17 cellular contexts compared by ENCODE assay signal in the genomic region with DNA sequence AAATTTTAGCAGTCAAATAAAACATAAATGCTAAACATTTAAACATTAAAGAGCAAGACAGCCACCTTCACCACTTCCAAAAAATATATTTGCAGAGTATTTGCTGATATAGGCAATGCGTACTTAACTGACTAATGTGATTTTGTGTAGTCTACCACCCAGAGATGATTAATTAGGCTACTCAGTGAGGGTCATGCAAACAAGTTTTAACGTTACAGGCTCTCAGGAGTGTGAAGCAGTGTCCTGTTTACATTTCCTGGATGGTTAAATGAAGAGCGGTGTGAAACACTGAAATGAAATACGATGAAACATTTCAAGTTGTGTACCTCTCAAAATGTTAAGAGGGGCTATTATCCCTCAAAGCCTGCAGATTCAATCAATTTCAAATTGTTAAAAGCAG.
DNase-seq lines count a peak whose midpoint lies in the region; ATAC-seq and TF ChIP-seq lines count a peak whose summit lies in the region.
"Had no signal": no experiment of that assay in that cellular context is flagged by ENCODE, and none has a peak within 500 bp of the region (broad histone marks: within the 10 kb centered on the region; RNA-seq: fewer than 3 reads in every experiment).

No MANE protein-coding gene starts in this region.

- H3K27ac Mint-ChIP-seq in WTC11 (peak overlapping the region; percentile 23; the same call in 1 of the 2 replicates), nephron (peak overlapping the region; percentile 98 to 99 (median 98))
- H3K27ac Mint-ChIP-seq: activated naive CD4-positive, alpha-beta T cell treated with anti-CD3 and anti-CD28 coated beads, Interleukin-2, amount 50 U/mL, for 72 hours; dendritic cell treated with granulocyte-macrophage colony-stimulating factor and Interleukin-4, amounts not matched to agents 40 ng/mL and 50 ng/mL, for 4 days; immature natural killer cell; stimulated activated naive B cell treated with anti-CD40 and anti-IgM and Interleukin-4, amounts not matched to agents 10 μg/mL and 1 μg/mL and 100 μg/mL, for 72 hours had no signal

- no peak overlapping the region for H3K4me3 Mint-ChIP-seq in WTC11
- no peak overlapping the region for H3K4me3 Mint-ChIP-seq in nephron
- H3K4me3 Mint-ChIP-seq: dendritic cell treated with granulocyte-macrophage colony-stimulating factor and Interleukin-4, amounts not matched to agents 40 ng/mL and 50 ng/mL, for 4 days; immature natural killer cell; stimulated activated naive B cell treated with anti-CD40 and anti-IgM and Interleukin-4, amounts not matched to agents 10 μg/mL and 1 μg/mL and 100 μg/mL, for 72 hours had no signal

- DNase-seq in NCI-H1105 treated with DMSO at 0.1 percent for 48 hours (lab: John Stamatoyannopoulos, UW) = peak; percentile 79
- peak; percentile 24 for DNase-seq in NCI-H2196 treated with DMSO at 0.1 percent for 48 hours (lab: John Stamatoyannopoulos, UW; ENCODE audit: unreplicated experiment)
- DNase-seq in WTC11 (ENCODE audit: low spot score) = no peak
- DNase-seq in Right ventricle myocardium superior = no peak
- DNase-seq: activated CD4-positive, alpha-beta T cell treated with anti-CD3 and anti-CD28 coated beads, Interleukin-2, amount 50 U/mL, for 1 hour; head of caudate nucleus; immature natural killer cell; stimulated activated naive B cell treated with anti-CD40 and anti-IgM and Interleukin-4, amounts not matched to agents 10 μg/mL and 1 μg/mL and 100 μg/mL, for 72 hours; SW 1271; tibial artery had no signal

- H3K27me3 Mint-ChIP-seq in WTC11 (ENCODE audit: low read depth) (no peaks in the 10 kb centered on the region), nephron (ENCODE audit: low read depth) (no peaks in the 10 kb centered on the region)
- H3K27me3 Mint-ChIP-seq: stimulated activated naive B cell treated with anti-CD40 and anti-IgM and Interleukin-4, amounts not matched to agents 10 μg/mL and 1 μg/mL and 100 μg/mL, for 72 hours had no signal

- POLR2A ChIA-PET in WTC11 (lab: Charles Lee) = no interaction called here

- peaks cover 38% of the 10 kb centered on the region for H3K4me1 Mint-ChIP-seq in WTC11
- peaks cover 65% of the 10 kb centered on the region for H3K4me1 Mint-ChIP-seq in nephron
- H3K4me1 Mint-ChIP-seq: immature natural killer cell; stimulated activated naive B cell treated with anti-CD40 and anti-IgM and Interleukin-4, amounts not matched to agents 10 μg/mL and 1 μg/mL and 100 μg/mL, for 72 hours had no signal

- no peaks in the 10 kb centered on the region for H3K9me3 Mint-ChIP-seq in WTC11
- H3K9me3 Mint-ChIP-seq in nephron = no peaks in the 10 kb centered on the region
- H3K9me3 Mint-ChIP-seq: activated naive CD4-positive, alpha-beta T cell treated with anti-CD3 and anti-CD28 coated beads, Interleukin-2, amount 50 U/mL, for 72 hours; brain; dendritic cell treated with granulocyte-macrophage colony-stimulating factor and Interleukin-4, amounts not matched to agents 40 ng/mL and 50 ng/mL, for 4 days had no signal

- H3K36me3 Mint-ChIP-seq in WTC11 = no peaks in the 10 kb centered on the region
- H3K36me3 Mint-ChIP-seq in nephron (ENCODE audit: low read depth) = no peaks in the 10 kb centered on the region
- H3K36me3 Mint-ChIP-seq: activated naive CD4-positive, alpha-beta T cell treated with anti-CD3 and anti-CD28 coated beads, Interleukin-2, amount 50 U/mL, for 72 hours; brain; immature natural killer cell; stimulated activated naive B cell treated with anti-CD40 and anti-IgM and Interleukin-4, amounts not matched to agents 10 μg/mL and 1 μg/mL and 100 μg/mL, for 72 hours had no signal

- ATAC-seq in WTC11 = no peak
- no peak for ATAC-seq in GM21737 (IDR thresholded peaks at IDR 0.05; ENCODE audit: unreplicated experiment)
- ATAC-seq in Right ventricle myocardium superior (ENCODE audit: poor library complexity) = no peak
- ATAC-seq in HG02610 (IDR thresholded peaks at IDR 0.05; ENCODE audit: unreplicated experiment) = no peak
- ATAC-seq in GM21717 (IDR thresholded peaks at IDR 0.05; ENCODE audit: unreplicated experiment) = no peak
- ATAC-seq: activated naive CD4-positive, alpha-beta T cell treated with anti-CD3 and anti-CD28 coated beads, Interleukin-2, amount 50 U/mL, for 72 hours; stimulated activated naive B cell treated with anti-CD40 and anti-IgM and Interleukin-4, amounts not matched to agents 10 μg/mL and 1 μg/mL and 100 μg/mL, for 72 hours had no signal

- TF ChIP-seq CTCF in WTC11 (IDR thresholded peaks at IDR 0.05) = no peak
- no peak for TF ChIP-seq CTCF in nephron (IDR thresholded peaks at IDR 0.05; ENCODE audit: unreplicated experiment in 3 of 3)

- intact Hi-C loops in Right ventricle myocardium superior (cut with DNase I) = loop anchor here (5.0 kb wide), 1 partner anchor 544 kb away; no protein-coding TSS in a partner anchor

- CTCF ChIA-PET in WTC11 (lab: Charles Lee) = interaction anchor here (0.9 to 1.1 kb wide), 2 partner anchors 64 to 545 kb away, joined by 3 to 4 read pairs; no protein-coding TSS in a partner anchor

TF ChIP-seq in WTC11, 78 proteins besides CTCF, POLR2A, EP300 and RAD21 (continues in another document):
- TF ChIP-seq EMX1 (CRISPR knock-in tag; IDR thresholded peaks at IDR 0.05) = no peak
- TF ChIP-seq, protein P1, sequence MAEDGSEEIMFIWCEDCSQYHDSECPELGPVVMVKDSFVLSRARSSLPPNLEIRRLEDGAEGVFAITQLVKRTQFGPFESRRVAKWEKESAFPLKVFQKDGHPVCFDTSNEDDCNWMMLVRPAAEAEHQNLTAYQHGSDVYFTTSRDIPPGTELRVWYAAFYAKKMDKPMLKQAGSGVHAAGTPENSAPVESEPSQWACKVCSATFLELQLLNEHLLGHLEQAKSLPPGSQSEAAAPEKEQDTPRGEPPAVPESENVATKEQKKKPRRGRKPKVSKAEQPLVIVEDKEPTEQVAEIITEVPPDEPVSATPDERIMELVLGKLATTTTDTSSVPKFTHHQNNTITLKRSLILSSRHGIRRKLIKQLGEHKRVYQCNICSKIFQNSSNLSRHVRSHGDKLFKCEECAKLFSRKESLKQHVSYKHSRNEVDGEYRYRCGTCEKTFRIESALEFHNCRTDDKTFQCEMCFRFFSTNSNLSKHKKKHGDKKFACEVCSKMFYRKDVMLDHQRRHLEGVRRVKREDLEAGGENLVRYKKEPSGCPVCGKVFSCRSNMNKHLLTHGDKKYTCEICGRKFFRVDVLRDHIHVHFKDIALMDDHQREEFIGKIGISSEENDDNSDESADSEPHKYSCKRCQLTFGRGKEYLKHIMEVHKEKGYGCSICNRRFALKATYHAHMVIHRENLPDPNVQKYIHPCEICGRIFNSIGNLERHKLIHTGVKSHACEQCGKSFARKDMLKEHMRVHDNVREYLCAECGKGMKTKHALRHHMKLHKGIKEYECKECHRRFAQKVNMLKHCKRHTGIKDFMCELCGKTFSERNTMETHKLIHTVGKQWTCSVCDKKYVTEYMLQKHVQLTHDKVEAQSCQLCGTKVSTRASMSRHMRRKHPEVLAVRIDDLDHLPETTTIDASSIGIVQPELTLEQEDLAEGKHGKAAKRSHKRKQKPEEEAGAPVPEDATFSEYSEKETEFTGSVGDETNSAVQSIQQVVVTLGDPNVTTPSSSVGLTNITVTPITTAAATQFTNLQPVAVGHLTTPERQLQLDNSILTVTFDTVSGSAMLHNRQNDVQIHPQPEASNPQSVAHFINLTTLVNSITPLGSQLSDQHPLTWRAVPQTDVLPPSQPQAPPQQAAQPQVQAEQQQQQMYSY (CRISPR knock-in tag; IDR thresholded peaks at IDR 0.05) = no peak
- TF ChIP-seq, protein P2, sequence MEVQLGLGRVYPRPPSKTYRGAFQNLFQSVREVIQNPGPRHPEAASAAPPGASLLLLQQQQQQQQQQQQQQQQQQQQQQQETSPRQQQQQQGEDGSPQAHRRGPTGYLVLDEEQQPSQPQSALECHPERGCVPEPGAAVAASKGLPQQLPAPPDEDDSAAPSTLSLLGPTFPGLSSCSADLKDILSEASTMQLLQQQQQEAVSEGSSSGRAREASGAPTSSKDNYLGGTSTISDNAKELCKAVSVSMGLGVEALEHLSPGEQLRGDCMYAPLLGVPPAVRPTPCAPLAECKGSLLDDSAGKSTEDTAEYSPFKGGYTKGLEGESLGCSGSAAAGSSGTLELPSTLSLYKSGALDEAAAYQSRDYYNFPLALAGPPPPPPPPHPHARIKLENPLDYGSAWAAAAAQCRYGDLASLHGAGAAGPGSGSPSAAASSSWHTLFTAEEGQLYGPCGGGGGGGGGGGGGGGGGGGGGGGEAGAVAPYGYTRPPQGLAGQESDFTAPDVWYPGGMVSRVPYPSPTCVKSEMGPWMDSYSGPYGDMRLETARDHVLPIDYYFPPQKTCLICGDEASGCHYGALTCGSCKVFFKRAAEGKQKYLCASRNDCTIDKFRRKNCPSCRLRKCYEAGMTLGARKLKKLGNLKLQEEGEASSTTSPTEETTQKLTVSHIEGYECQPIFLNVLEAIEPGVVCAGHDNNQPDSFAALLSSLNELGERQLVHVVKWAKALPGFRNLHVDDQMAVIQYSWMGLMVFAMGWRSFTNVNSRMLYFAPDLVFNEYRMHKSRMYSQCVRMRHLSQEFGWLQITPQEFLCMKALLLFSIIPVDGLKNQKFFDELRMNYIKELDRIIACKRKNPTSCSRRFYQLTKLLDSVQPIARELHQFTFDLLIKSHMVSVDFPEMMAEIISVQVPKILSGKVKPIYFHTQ (CRISPR knock-in tag; IDR thresholded peaks at IDR 0.05) = no peak

Comparison
In these comparisons a context has a peak if more than half of its experiments do, and no peak if none do; other contexts are left out.
1. DNase-seq: peak in NCI-H1105 treated with DMSO at 0.1 percent for 48 hours (single experiment) and NCI-H2196 treated with DMSO at 0.1 percent for 48 hours (single experiment); none in WTC11 (single experiment) and Right ventricle myocardium superior (single experiment).